ENCODE assay signal across 15 cellular contexts in the genomic region with DNA sequence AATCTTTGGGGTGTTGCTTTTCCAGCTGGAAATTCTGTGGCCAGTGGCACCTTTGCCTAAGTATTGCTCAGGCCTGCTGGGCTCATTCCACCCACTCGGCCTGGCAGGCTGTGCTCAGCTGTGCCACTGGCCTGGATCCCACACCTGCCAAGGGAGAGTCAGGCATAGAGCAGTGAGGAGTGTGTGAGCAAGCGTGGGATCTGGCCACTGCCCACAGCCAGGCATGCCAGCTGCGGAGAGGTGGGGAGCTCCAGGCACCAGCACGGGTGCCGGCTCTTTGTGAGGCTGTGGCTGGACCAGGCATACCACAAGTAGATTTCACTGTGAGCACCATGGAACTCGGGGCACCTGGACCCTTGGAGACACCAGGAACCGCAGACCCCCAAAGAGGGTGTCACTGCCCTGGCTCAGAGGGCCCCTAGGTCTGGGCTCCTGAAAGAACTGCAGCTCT.
"Had no signal": no experiment of that assay in that cellular context is flagged by ENCODE, and none has a peak within 500 bp of the region (broad histone marks: within the 10 kb centered on the region; RNA-seq: fewer than 3 reads in every experiment).

No MANE protein-coding gene starts in this region.

- H3K36me3 Mint-ChIP-seq: activated naive CD4-positive, alpha-beta T cell treated with anti-CD3 and anti-CD28 coated beads, Interleukin-2, amount 50 U/mL, for 24 hours; brain; natural killer cell treated with Interleukin-12 subunit alpha and Interleukin-12 subunit beta and Interleukin-15 and Interleukin-18, amount 100 ng/mL, for 72 hours had no signal

- H3K4me1 Mint-ChIP-seq: activated B cell treated with CpG ODN at 0.5 μM for 24 hours; activated CD4-positive, alpha-beta T cell treated with anti-CD3 and anti-CD28 coated beads, Interleukin-2, amount 10 ng/mL, durations not matched to agents 7 days and 5 days; activated naive CD4-positive, alpha-beta T cell treated with anti-CD3 and anti-CD28 coated beads, Interleukin-2, amount 50 U/mL, for 24 hours; central memory CD8-positive, alpha-beta T cell; T-helper 17 cell had no signal

- H3K4me1 ChIP-seq: testis had no signal

- H3K27ac ChIP-seq: testis had no signal

- DNase-seq: activated B cell treated with CpG ODN at 0.5 μM for 24 hours; activated CD4-positive, alpha-beta T cell treated with anti-CD3 and anti-CD28 coated beads, Interleukin-2, amount 10 ng/mL, durations not matched to agents 7 days and 5 days; activated T-cell treated with anti-CD3 and anti-CD28 coated beads, Interleukin-2, amount 50 U/mL, for 1 hour; effector memory CD8-positive, alpha-beta T cell; erythroblast; hippocampal formation; stimulated activated CD4-positive, alpha-beta T cell treated with anti-CD3 and anti-CD28 coated beads, Interleukin-4, amount 100 ng/mL, for 1 hour; stimulated activated CD8-positive, alpha-beta memory T cell treated with anti-CD3 and anti-CD28 coated beads, Interleukin-4, amount 100 ng/mL, for 48 hours; T-helper 17 cell; testis had no signal

- H3K4me3 Mint-ChIP-seq: activated B cell treated with CpG ODN at 0.5 μM for 24 hours; activated CD4-positive, alpha-beta T cell treated with anti-CD3 and anti-CD28 coated beads, Interleukin-2, amount 10 ng/mL, durations not matched to agents 7 days and 5 days; activated naive CD4-positive, alpha-beta T cell treated with anti-CD3 and anti-CD28 coated beads, Interleukin-2, amount 50 U/mL, for 24 hours; brain; central memory CD8-positive, alpha-beta T cell; effector memory CD8-positive, alpha-beta T cell; natural killer cell treated with Interleukin-12 subunit alpha and Interleukin-12 subunit beta and Interleukin-15 and Interleukin-18, amount 100 ng/mL, for 72 hours; stimulated activated naive CD8-positive, alpha-beta T cell treated with anti-CD3 and anti-CD28 coated beads, Interleukin-15, Interleukin-2, amounts not matched to agents 100 ng/mL and 50 ng/mL, for 24 hours; T-helper 17 cell had no signal

- H3K9me3 Mint-ChIP-seq: activated B cell treated with CpG ODN at 0.5 μM for 24 hours; activated CD4-positive, alpha-beta T cell treated with anti-CD3 and anti-CD28 coated beads, Interleukin-2, amount 10 ng/mL, durations not matched to agents 7 days and 5 days; activated naive CD4-positive, alpha-beta T cell treated with anti-CD3 and anti-CD28 coated beads, Interleukin-2, amount 50 U/mL, for 24 hours had no signal

- ATAC-seq: effector memory CD8-positive, alpha-beta T cell; natural killer cell treated with Interleukin-12 subunit alpha and Interleukin-12 subunit beta and Interleukin-15 and Interleukin-18, amount 100 ng/mL, for 72 hours; T-helper 17 cell had no signal

- H3K27me3 Mint-ChIP-seq: activated B cell treated with CpG ODN at 0.5 μM for 24 hours; activated CD4-positive, alpha-beta T cell treated with anti-CD3 and anti-CD28 coated beads, Interleukin-2, amount 10 ng/mL, durations not matched to agents 7 days and 5 days; activated naive CD4-positive, alpha-beta T cell treated with anti-CD3 and anti-CD28 coated beads, Interleukin-2, amount 50 U/mL, for 24 hours; central memory CD8-positive, alpha-beta T cell; effector memory CD8-positive, alpha-beta T cell; natural killer cell treated with Interleukin-12 subunit alpha and Interleukin-12 subunit beta and Interleukin-15 and Interleukin-18, amount 100 ng/mL, for 72 hours; stimulated activated naive CD8-positive, alpha-beta T cell treated with anti-CD3 and anti-CD28 coated beads, Interleukin-15, Interleukin-2, amounts not matched to agents 100 ng/mL and 50 ng/mL, for 24 hours; T-helper 17 cell had no signal

- H3K4me3 ChIP-seq: testis had no signal

- H3K27me3 ChIP-seq: testis had no signal

- H3K27ac Mint-ChIP-seq: activated B cell treated with CpG ODN at 0.5 μM for 24 hours; activated naive CD4-positive, alpha-beta T cell treated with anti-CD3 and anti-CD28 coated beads, Interleukin-2, amount 50 U/mL, for 24 hours; brain; effector memory CD8-positive, alpha-beta T cell; natural killer cell treated with Interleukin-12 subunit alpha and Interleukin-12 subunit beta and Interleukin-15 and Interleukin-18, amount 100 ng/mL, for 72 hours; stimulated activated naive CD8-positive, alpha-beta T cell treated with anti-CD3 and anti-CD28 coated beads, Interleukin-15, Interleukin-2, amounts not matched to agents 100 ng/mL and 50 ng/mL, for 24 hours; T-helper 17 cell had no signal

- H3K9me3 ChIP-seq: testis had no signal
